Comparison of ENCODE assay signal across 22 cellular contexts in the genomic region with DNA sequence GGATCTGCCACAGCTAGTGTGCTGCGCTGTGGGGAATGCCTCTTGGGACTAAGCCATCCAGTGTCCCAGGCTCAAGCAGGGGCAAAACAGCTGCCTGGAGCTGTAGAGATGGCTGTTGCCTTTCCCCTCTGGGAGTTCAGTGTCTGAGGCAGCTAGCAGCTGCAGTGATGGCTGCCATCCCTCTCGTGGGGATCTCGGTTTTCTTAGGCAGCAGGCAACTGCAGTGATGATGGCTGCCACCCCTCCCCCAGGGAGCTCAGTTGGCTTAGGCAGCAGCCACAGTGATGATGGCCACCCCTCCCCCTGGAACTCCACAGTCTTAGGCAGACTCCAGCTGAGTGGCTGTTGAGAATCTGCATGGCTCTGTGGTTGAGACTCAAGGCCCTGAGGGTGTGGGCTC.
"Had no signal": no experiment of that assay in that cellular context is flagged by ENCODE, and none has a peak within 500 bp of the region (broad histone marks: within the 10 kb centered on the region; RNA-seq: fewer than 3 reads in every experiment).

No MANE protein-coding gene starts in this region.

- H3K36me3 ChIP-seq: colonic mucosa, left lung, neutrophil, ovary, prostate gland, right atrium auricular region, spleen had no signal

- H3K4me3 Mint-ChIP-seq: activated naive CD8-positive, alpha-beta T cell treated with anti-CD3 and anti-CD28 coated beads, Interleukin-2, amount 10 ng/mL, durations not matched to agents 7 days and 5 days; activated T-cell treated with anti-CD3 and anti-CD28 coated beads, Interleukin-2, amount 50 U/mL, for 24 hours; natural killer cell treated with Interleukin-12 subunit alpha and Interleukin-12 subunit beta and Interleukin-15 and Interleukin-18, amount 100 ng/mL, for 72 hours had no signal

- H3K27ac Mint-ChIP-seq: activated naive CD8-positive, alpha-beta T cell treated with anti-CD3 and anti-CD28 coated beads, Interleukin-2, amount 10 ng/mL, durations not matched to agents 7 days and 5 days; activated T-cell treated with anti-CD3 and anti-CD28 coated beads, Interleukin-2, amount 50 U/mL, for 24 hours; activated T-helper 2 cell treated with anti-CD3 and anti-CD28 coated beads, Interferon-gamma antibody, Interleukin-2, Interleukin-4, amounts not matched to agents 10 μg/mL and 5 μg/mL and 100 μg/mL, durations not matched to agents 14 hours and 24 hours and 36 hours; natural killer cell treated with Interleukin-12 subunit alpha and Interleukin-12 subunit beta and Interleukin-15 and Interleukin-18, amount 100 ng/mL, for 72 hours had no signal

- H3K27me3 ChIP-seq: colonic mucosa, left lung, neutrophil, ovary, right atrium auricular region, spleen had no signal

- H3K4me1 ChIP-seq: colonic mucosa, left lung, prostate gland, right atrium auricular region, spleen had no signal

- H3K4me3 ChIP-seq: colonic mucosa, left lung, ovary, prostate gland, right atrium auricular region, spleen had no signal

- H3K9me3 ChIP-seq: colonic mucosa, neutrophil, ovary, prostate gland, right atrium auricular region had no signal

- H3K27me3 Mint-ChIP-seq: activated naive CD8-positive, alpha-beta T cell treated with anti-CD3 and anti-CD28 coated beads, Interleukin-2, amount 10 ng/mL, durations not matched to agents 7 days and 5 days; activated T-cell treated with anti-CD3 and anti-CD28 coated beads, Interleukin-2, amount 50 U/mL, for 24 hours; natural killer cell treated with Interleukin-12 subunit alpha and Interleukin-12 subunit beta and Interleukin-15 and Interleukin-18, amount 100 ng/mL, for 72 hours had no signal

- H3K36me3 Mint-ChIP-seq: activated naive CD8-positive, alpha-beta T cell treated with anti-CD3 and anti-CD28 coated beads, Interleukin-2, amount 10 ng/mL, durations not matched to agents 7 days and 5 days had no signal

- ATAC-seq: left lung; natural killer cell treated with Interleukin-12 subunit alpha and Interleukin-12 subunit beta and Interleukin-15 and Interleukin-18, amount 100 ng/mL, for 72 hours had no signal

- DNase-seq: activated CD4-positive, alpha-beta T cell treated with anti-CD3 and anti-CD28 coated beads, Interleukin-2, amount 50 U/mL, for 4 hours; activated CD8-positive, alpha-beta memory T cell treated with anti-CD3 and anti-CD28 coated beads for 24 hours; activated CD8-positive, alpha-beta memory T cell treated with anti-CD3 and anti-CD28 coated beads, Interleukin-2, amount 50 U/mL, for 4 hours; activated naive CD4-positive, alpha-beta T cell; activated naive CD8-positive, alpha-beta T cell treated with anti-CD3 and anti-CD28 coated beads, Interleukin-2, amount 10 ng/mL, durations not matched to agents 7 days and 5 days; activated T-cell treated with anti-CD3 and anti-CD28 coated beads, Interleukin-2, amount 50 U/mL, for 24 hours; amniotic stem cell; colonic mucosa; kidney glomerular epithelial cell; left lung; midbrain; ovary; spleen; stimulated activated CD4-positive, alpha-beta T cell treated with anti-CD3 and anti-CD28 coated beads, Interleukin-4, amount 100 ng/mL, for 1 hour; stimulated activated naive CD4-positive, alpha-beta T cell treated with Interleukin-2 at 50 U/mL for 16 hours; T-helper 1 cell had no signal

- H3K4me1 Mint-ChIP-seq: activated naive CD8-positive, alpha-beta T cell treated with anti-CD3 and anti-CD28 coated beads, Interleukin-2, amount 10 ng/mL, durations not matched to agents 7 days and 5 days had no signal

- H3K27ac ChIP-seq: colonic mucosa, epithelial cell of prostate, left lung, neutrophil, ovary, prostate gland, right atrium auricular region, spleen had no signal
